Comparison of ENCODE assay signal across 8 cellular contexts in the genomic region with DNA sequence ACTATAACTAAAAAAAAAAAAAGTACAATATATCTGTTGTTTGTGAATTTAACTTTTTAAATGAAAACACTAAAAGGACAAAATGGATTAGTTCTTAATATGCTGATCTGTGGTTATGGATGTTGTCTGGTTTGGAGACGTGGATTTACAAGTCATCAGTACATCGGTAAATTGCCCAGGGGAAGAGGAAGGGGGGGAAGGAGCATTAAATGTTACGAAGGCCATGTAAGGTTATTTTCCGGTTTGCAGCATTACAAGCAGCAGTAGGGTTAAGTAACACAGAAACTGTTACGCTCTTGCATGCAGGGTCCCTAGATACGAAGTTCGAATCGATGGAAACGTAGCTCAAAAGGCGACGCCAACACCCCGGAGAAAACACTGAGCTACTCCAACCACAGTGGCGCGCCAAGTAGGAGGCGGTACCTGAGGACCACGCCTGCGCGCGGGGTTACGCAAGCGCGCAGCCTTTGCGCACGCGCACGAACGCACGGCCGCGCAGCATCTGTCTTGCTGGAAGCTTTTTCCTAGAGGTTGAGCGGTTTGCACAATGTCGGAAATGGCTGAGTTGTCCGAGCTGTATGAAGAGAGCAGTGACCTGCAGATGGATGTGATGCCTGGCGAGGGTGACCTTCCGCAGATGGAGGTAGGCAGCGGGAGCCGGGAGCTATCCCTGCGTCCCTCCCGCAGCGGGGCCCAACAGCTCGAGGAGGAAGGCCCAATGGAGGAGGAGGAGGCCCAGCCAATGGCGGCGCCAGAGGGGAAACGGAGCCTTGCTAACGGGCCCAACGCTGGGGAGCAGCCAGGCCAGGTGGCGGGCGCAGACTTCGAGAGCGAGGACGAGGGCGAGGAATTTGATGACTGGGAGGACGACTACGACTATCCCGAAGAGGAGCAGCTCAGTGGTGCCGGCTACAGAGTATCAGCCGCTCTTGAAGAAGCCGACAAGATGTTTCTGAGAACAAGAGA. TPM values are rescaled to one million over a fixed set of nuclear protein-coding genes. Genes with fewer than 3 reads are reported as not detected.
DNase-seq lines count a peak whose midpoint lies in the region; ATAC-seq and TF ChIP-seq lines count a peak whose summit lies in the region.

Gene EID1 (plus strand): TSS at position 505 of the 966 bp plus-strand sequence. CDS start 43 bp downstream, at position 548.

- CTCF ChIA-PET in PC-3 (lab: Charles Lee), result interaction anchor here (0.6 to 1.3 kb wide), 3 partner anchors 96 to 1538 kb away, joined by 3 to 12 read pairs (median 9); no protein-coding TSS in a partner anchor

- peak within 1 kb of the TSS; percentile 82 to 99 (median 97) for H3K27ac Mint-ChIP-seq in IgD-negative memory B cell

- peaks cover 15 to 24% (median 19%) of the 10 kb centered on the region in 3 donors for H3K4me1 Mint-ChIP-seq in IgD-negative memory B cell

- H3K27me3 Mint-ChIP-seq in IgD-negative memory B cell, result peaks cover 8% of the 10 kb centered on the region

- TSS peak; percentile 85 for BruUV-seq in PC-3 (replicated peaks; lab: Mats Ljungman, UMichigan)

- H2AFZ ChIP-seq in PC-3 (ENCODE audit: low read length), result peak within 1 kb of the TSS; percentile 73

- H3F3A ChIP-seq in PC-3 (ENCODE audit: low read length, unreplicated experiment), result no peaks in the 10 kb centered on the region

- ATAC-seq in GM21529 (IDR thresholded peaks at IDR 0.05; ENCODE audit: unreplicated experiment), result peak; percentile 98
- peak; percentile 94 for ATAC-seq in PC-3

- peak within 1 kb of the TSS; percentile 68 for H3K27ac ChIP-seq in PC-3 (ENCODE audit: low read length)

- no peaks in the 10 kb centered on the region for H3K36me3 ChIP-seq in PC-3 (ENCODE audit: low read depth, low read length)

- peaks cover 0 to 2% (median 0%) of the 10 kb centered on the region in 3 donors for H3K9me3 Mint-ChIP-seq in IgD-negative memory B cell

- peaks cover 24% of the 10 kb centered on the region for H3K4me1 ChIP-seq in PC-3 (ENCODE audit: insufficient read depth, low read length)

- no peaks in the 10 kb centered on the region for H3K27me3 ChIP-seq in PC-3 (ENCODE audit: low read length)

- intact Hi-C loops in PC-3 (cut with micrococcal nuclease), result no loop called here

- peaks cover 21% of the 10 kb centered on the region for H4K20me1 ChIP-seq in PC-3 (ENCODE audit: low read length)

- H3K9me3 ChIP-seq in PC-3 (ENCODE audit: low read length), result no peaks in the 10 kb centered on the region

- no peaks in the 10 kb centered on the region for H3K9me2 ChIP-seq in PC-3 (replicated peaks; ENCODE audit: low read length)

- peak within 1 kb of the TSS; percentile 86 for H3K4me2 ChIP-seq in PC-3 (ENCODE audit: low read length)

- no peaks in the 10 kb centered on the region for H3K36me3 Mint-ChIP-seq in IgD-negative memory B cell

- no peak for TF ChIP-seq CTCF in PC-3 (conservative IDR thresholded peaks at IDR 0.05; ENCODE audit: low read depth, low read length)
- no peak for TF ChIP-seq CTCF in epithelial cell of proximal tubule (conservative IDR thresholded peaks at IDR 0.05; ENCODE audit: low read depth, low read length)

- peak within 1 kb of the TSS; percentile 96 to 100 (median 98) for H3K4me3 Mint-ChIP-seq in IgD-negative memory B cell

- POLR2A ChIA-PET in PC-3 (lab: Charles Lee; ENCODE audit: unreplicated experiment), result interaction anchor here (0.5 to 0.6 kb wide), 6 partner anchors 10 to 265 kb away, joined by 3 to 7 read pairs (median 5); no protein-coding TSS in a partner anchor

- peak within 1 kb of the TSS; percentile 83 for H3K9ac ChIP-seq in PC-3 (ENCODE audit: low read length)

- H3K4me3 ChIP-seq in PC-3 (ENCODE audit: low read length), result peak within 1 kb of the TSS; percentile 83
- peak within 1 kb of the TSS; percentile 96 for H3K4me3 ChIP-seq in epithelial cell of proximal tubule (ENCODE audit: low read depth, low read length)

- peaks cover 28% of the 10 kb centered on the region for H3K79me2 ChIP-seq in PC-3 (ENCODE audit: low read length)

- DNase-seq in DMS 273 treated with DMSO at 0.1 percent for 48 hours (lab: John Stamatoyannopoulos, UW) (peak; percentile 57), PC-3 (peak; percentile 92), activated T-cell treated with anti-CD3 and anti-CD28 coated beads for 48 hours (ENCODE audit: low read depth) (peak; percentile 93), epithelial cell of proximal tubule (ENCODE audit: low read depth) (peak; percentile 63), mucosa of gallbladder (ENCODE audit: low spot score) (peak; percentile 95)
- peak; percentile 95 for DNase-seq in stimulated activated CD8-positive, alpha-beta memory T cell treated with anti-CD3 and anti-CD28 coated beads, Interleukin-4, amount 100 ng/mL, for 48 hours

RNA-seq across cellular contexts. Expression of gene EID1, which starts in this region (rescaled TPM):
- polyA plus RNA-seq in IgD-negative memory B cell, result 140 TPM
- total RNA-seq in PC-3 (2014; rRNA removed), result 98.7 and 115 TPM in 2 replicates
- total RNA-seq in epithelial cell of proximal tubule, result 196 and 202 TPM in 2 replicates
- total RNA-seq in mucosa of gallbladder, result 182 TPM

Comparison
In these comparisons a context has a peak if more than half of its experiments do, and no peak if none do; other contexts are left out.
1. Peak in every context shown above with its lines: DNase-seq, ATAC-seq, H3K4me3 ChIP-seq and H3K27ac ChIP-seq.